Comparison of ENCODE assay signal across 9 cellular contexts in genomic region chr18:76565238-76566173, GRCh38.
A peak's percentile ranks its signal among the peaks of the same experiment; 100 is the strongest.
DNase-seq lines count a peak whose midpoint lies in the region; ATAC-seq, FAIRE-seq and TF ChIP-seq lines count a peak whose summit lies in the region.
"Had no signal": no experiment of that assay in that cellular context is flagged by ENCODE, and none has a peak within 500 bp of the region (broad histone marks: within the 10 kb centered on the region; RNA-seq: fewer than 3 reads in every experiment).

No MANE protein-coding gene starts in this region.

- TF ChIP-seq POLR2A in GM12891 (IDR thresholded peaks at IDR 0.05; ENCODE audit: low read depth, low read length): no peak

- H3K36me3 ChIP-seq in keratinocyte (ENCODE audit: control insufficient read depth in 2 of 2, extremely low read depth in 1 of 2, insufficient read depth in 2 of 2, low read length in 2 of 2): no peaks in the 10 kb centered on the region

- peak overlapping the region; percentile 93 for H3K27ac ChIP-seq in keratinocyte (ENCODE audit: control insufficient read depth, insufficient read depth, low read length)
- peak overlapping the region in 20 of 21 experiments; percentile 22 to 80 (median 64) for H3K27ac ChIP-seq in skin epidermis
- H3K27ac ChIP-seq: KMS-11 had no signal

- TF ChIP-seq CTCF in keratinocyte (optimal IDR thresholded peaks at IDR 0.05 in 1 of 3, IDR thresholded peaks at IDR 0.05 in 1 of 3, conservative IDR thresholded peaks at IDR 0.05 in 1 of 3; ENCODE audit: extremely low read depth in 1 of 3, insufficient read depth in 2 of 3, low read length in 3 of 3): no peak

- H3K27me3 ChIP-seq in keratinocyte (ENCODE audit: control insufficient read depth, extremely low read depth, insufficient read depth, low read length): no peaks in the 10 kb centered on the region

- dilution Hi-C loops in keratinocyte (cut with MboI; ENCODE audit: extremely low pct_ligation_motif_present, low sequenced_read_pairs): no loop called here

- H3K9ac ChIP-seq in keratinocyte (ENCODE audit: control insufficient read depth, extremely low read depth, insufficient read depth, low read length): peak overlapping the region; percentile 70
- H3K9ac ChIP-seq: KMS-11 had no signal

- no peak for DNase-seq in GM12891 (ENCODE audit: insufficient read length, low spot score)
- DNase-seq in NCI-H510A treated with DMSO at 0.1 percent for 48 hours (lab: John Stamatoyannopoulos, UW): peak; percentile 98
- DNase-seq in cerebellum (ENCODE audit: low spot score): peak; percentile 5
- DNase-seq in keratinocyte (ENCODE audit: low read depth, low spot score): no peak

- peaks cover 33% of the 10 kb centered on the region for H3K4me1 ChIP-seq in keratinocyte (ENCODE audit: control insufficient read depth, extremely low read depth, insufficient read depth, low read length)

- H3K9me3 ChIP-seq in keratinocyte (ENCODE audit: control insufficient read depth, low read depth, low read length): peaks cover 15% of the 10 kb centered on the region

- H3K9me1 ChIP-seq in keratinocyte (ENCODE audit: control insufficient read depth, extremely low read depth, insufficient read depth, low read length): no peaks in the 10 kb centered on the region

- no peaks in the 10 kb centered on the region for H4K20me1 ChIP-seq in keratinocyte (ENCODE audit: control insufficient read depth, extremely low read depth, insufficient read depth, low read length)

- H3K79me2 ChIP-seq in keratinocyte (ENCODE audit: control insufficient read depth, insufficient read depth, low read length): no peaks in the 10 kb centered on the region

- no peak for ATAC-seq in HG02981 (IDR thresholded peaks at IDR 0.05; ENCODE audit: unreplicated experiment)
- ATAC-seq in HG02885 (IDR thresholded peaks at IDR 0.05; ENCODE audit: poor library complexity, unreplicated experiment): no peak
- no peak for ATAC-seq in activated CD4-positive, CD25-positive, alpha-beta regulatory T cell treated with anti-CD3 and anti-CD28 coated beads, Interleukin-2, amount 50 U/mL, for 24 hours

- H2AFZ ChIP-seq in keratinocyte (ENCODE audit: control insufficient read depth, low read length): peak overlapping the region; percentile 72

- H3K4me3 ChIP-seq in keratinocyte (ENCODE audit: control insufficient read depth in 2 of 3, extremely low read depth in 1 of 3, insufficient read depth in 2 of 3, low read depth in 1 of 3, low read length in 3 of 3) (peak overlapping the region; percentile 25 to 73 (median 55)), skin epidermis (peak overlapping the region in 5 of 7 experiments; percentile 10 to 37 (median 17))

- peak; percentile 41 for FAIRE-seq in GM12891 (lab: Jason Lieb, UNC)
- peak; percentile 93 for FAIRE-seq in keratinocyte (lab: Jason Lieb, UNC)

- peak overlapping the region; percentile 87 for H3K4me2 ChIP-seq in keratinocyte (ENCODE audit: control insufficient read depth, extremely low read depth, insufficient read depth, low read depth, low read length)
- H3K4me2 ChIP-seq: KMS-11 had no signal

TF ChIP-seq in GM12891, 5 proteins besides CTCF, POLR2A, EP300 and RAD21:
- no peak for TF ChIP-seq PAX5 (IDR thresholded peaks at IDR 0.05; ENCODE audit: insufficient read depth, low read length, severe bottlenecking)
- no peak for TF ChIP-seq SPI1 (IDR thresholded peaks at IDR 0.05; ENCODE audit: low read depth, low read length)
- no peak for TF ChIP-seq POLR2AphosphoS5 (IDR thresholded peaks at IDR 0.05; ENCODE audit: low read depth, low read length)
- no peak for TF ChIP-seq TAF1 (IDR thresholded peaks at IDR 0.05; ENCODE audit: low read depth, low read length)
- TF ChIP-seq POU2F2 (IDR thresholded peaks at IDR 0.05; ENCODE audit: low read depth, low read length): no peak

Comparison
In these comparisons a context has a peak if more than half of its experiments do, and no peak if none do; other contexts are left out.
1. DNase-seq: peak in NCI-H510A treated with DMSO at 0.1 percent for 48 hours (single experiment) and cerebellum (single experiment); none in GM12891 (single experiment) and keratinocyte (single experiment).